ENCODE assay signal across 28 cellular contexts in genomic region chr4:24884925-24885324, GRCh38. TPM values are rescaled to one million over a fixed set of nuclear protein-coding genes. Genes with fewer than 3 reads are reported as not detected.
"Had no signal": no experiment of that assay in that cellular context is flagged by ENCODE, and none has a peak within 500 bp of the region (broad histone marks: within the 10 kb centered on the region; RNA-seq: fewer than 3 reads in every experiment).

No MANE protein-coding gene starts in this region.

- H3K4me3 ChIP-seq: ascending aorta, mucosa of descending colon, pancreas, prostate gland, spleen, thoracic aorta, vagina had no signal

- H3K36me3 Mint-ChIP-seq: activated CD4-positive, alpha-beta memory T cell treated with anti-CD3 and anti-CD28 coated beads for 36 hours; activated naive CD4-positive, alpha-beta T cell treated with anti-CD3 and anti-CD28 coated beads, Interleukin-2, amount 10 ng/mL, durations not matched to agents 7 days and 5 days; activated naive CD8-positive, alpha-beta T cell treated with anti-CD3 and anti-CD28 coated beads, Interleukin-2, amount 10 ng/mL, durations not matched to agents 7 days and 5 days; type B pancreatic cell had no signal

- H3K36me3 ChIP-seq: ascending aorta, prostate gland, spleen, thoracic aorta, vagina, WERI-Rb-1 had no signal

- H3K27me3 Mint-ChIP-seq: activated CD4-positive, alpha-beta T cell treated with anti-CD3 and anti-CD28 coated beads, Interleukin-2, amount 10 ng/mL, durations not matched to agents 24 days and 14 days; activated naive CD4-positive, alpha-beta T cell treated with anti-CD3 and anti-CD28 coated beads, Interleukin-2, amount 10 ng/mL, durations not matched to agents 7 days and 5 days; type B pancreatic cell had no signal

- H3K9me3 ChIP-seq: ascending aorta, mucosa of descending colon, pancreas, prostate gland, spleen, thoracic aorta, vagina had no signal

- DNase-seq: activated CD4-positive, alpha-beta memory T cell treated with anti-CD3 and anti-CD28 coated beads for 36 hours; activated CD4-positive, alpha-beta T cell treated with anti-CD3 and anti-CD28 coated beads, Interleukin-2, amount 10 ng/mL, durations not matched to agents 24 days and 14 days; activated CD4-positive, CD25-positive, alpha-beta regulatory T cell treated with anti-CD3 and anti-CD28 coated beads, Interleukin-2, amount 50 U/mL, for 72 hours; activated CD8-positive, alpha-beta memory T cell treated with anti-CD3 and anti-CD28 coated beads, Interleukin-2, amount 50 U/mL, for 4 hours; activated gamma-delta T cell; activated naive CD4-positive, alpha-beta T cell treated with anti-CD3 and anti-CD28 coated beads, Interleukin-2, amount 10 ng/mL, durations not matched to agents 7 days and 5 days; activated naive CD8-positive, alpha-beta T cell treated with anti-CD3 and anti-CD28 coated beads, Interleukin-2, amount 10 ng/mL, durations not matched to agents 7 days and 5 days; activated T-cell treated with anti-CD3 and anti-CD28 coated beads, Interleukin-2, amount 50 U/mL, for 1 hour; cortex of kidney; effector memory CD8-positive, alpha-beta T cell; erythroblast; kidney glomerular epithelial cell; left ventricle myocardium superior; mucosa of descending colon; pancreas; spleen; stimulated activated naive CD4-positive, alpha-beta T cell treated with Interleukin-2 at 50 U/mL for 16 hours; SW 1271; T-helper 9 cell; WERI-Rb-1 had no signal

- H3K4me3 Mint-ChIP-seq: activated CD4-positive, alpha-beta memory T cell treated with anti-CD3 and anti-CD28 coated beads for 36 hours; activated CD4-positive, alpha-beta T cell treated with anti-CD3 and anti-CD28 coated beads, Interleukin-2, amount 10 ng/mL, durations not matched to agents 24 days and 14 days; activated naive CD4-positive, alpha-beta T cell treated with anti-CD3 and anti-CD28 coated beads, Interleukin-2, amount 10 ng/mL, durations not matched to agents 7 days and 5 days; activated naive CD8-positive, alpha-beta T cell treated with anti-CD3 and anti-CD28 coated beads, Interleukin-2, amount 10 ng/mL, durations not matched to agents 7 days and 5 days; effector memory CD8-positive, alpha-beta T cell; nephron; T-helper 1 cell treated with Interleukin-12 subunit alpha and Interleukin-12 subunit beta and Interleukin-4 antibody, amounts not matched to agents 30 μg/mL and 1 μg/mL, for 36 hours; type B pancreatic cell had no signal

- H3K27me3 ChIP-seq: ascending aorta, pancreas, spleen, vagina had no signal

- H3K9me3 Mint-ChIP-seq: activated CD4-positive, alpha-beta memory T cell treated with anti-CD3 and anti-CD28 coated beads for 36 hours; activated CD4-positive, alpha-beta T cell treated with anti-CD3 and anti-CD28 coated beads, Interleukin-2, amount 10 ng/mL, durations not matched to agents 24 days and 14 days; activated naive CD4-positive, alpha-beta T cell treated with anti-CD3 and anti-CD28 coated beads, Interleukin-2, amount 10 ng/mL, durations not matched to agents 7 days and 5 days; activated naive CD8-positive, alpha-beta T cell treated with anti-CD3 and anti-CD28 coated beads, Interleukin-2, amount 10 ng/mL, durations not matched to agents 7 days and 5 days; effector memory CD8-positive, alpha-beta T cell; nephron; T-helper 1 cell treated with Interleukin-12 subunit alpha and Interleukin-12 subunit beta and Interleukin-4 antibody, amounts not matched to agents 30 μg/mL and 1 μg/mL, for 36 hours; type B pancreatic cell had no signal

- H3K4me1 Mint-ChIP-seq: activated CD4-positive, alpha-beta T cell treated with anti-CD3 and anti-CD28 coated beads, Interleukin-2, amount 10 ng/mL, durations not matched to agents 24 days and 14 days; activated naive CD4-positive, alpha-beta T cell treated with anti-CD3 and anti-CD28 coated beads, Interleukin-2, amount 10 ng/mL, durations not matched to agents 7 days and 5 days; activated naive CD8-positive, alpha-beta T cell treated with anti-CD3 and anti-CD28 coated beads, Interleukin-2, amount 10 ng/mL, durations not matched to agents 7 days and 5 days had no signal

- H3K27ac ChIP-seq: ascending aorta, pancreas, prostate gland, spleen, thoracic aorta, vagina, WERI-Rb-1 had no signal

- H3K4me1 ChIP-seq: ascending aorta, pancreas, prostate gland, spleen, vagina had no signal

- H3K27ac Mint-ChIP-seq: activated CD4-positive, alpha-beta memory T cell treated with anti-CD3 and anti-CD28 coated beads for 36 hours; activated CD4-positive, alpha-beta T cell treated with anti-CD3 and anti-CD28 coated beads, Interleukin-2, amount 10 ng/mL, durations not matched to agents 24 days and 14 days; activated naive CD4-positive, alpha-beta T cell treated with anti-CD3 and anti-CD28 coated beads, Interleukin-2, amount 10 ng/mL, durations not matched to agents 7 days and 5 days; activated naive CD8-positive, alpha-beta T cell treated with anti-CD3 and anti-CD28 coated beads, Interleukin-2, amount 10 ng/mL, durations not matched to agents 7 days and 5 days; effector memory CD8-positive, alpha-beta T cell; T-helper 1 cell treated with Interleukin-12 subunit alpha and Interleukin-12 subunit beta and Interleukin-4 antibody, amounts not matched to agents 30 μg/mL and 1 μg/mL, for 36 hours; type B pancreatic cell had no signal

- FAIRE-seq: pancreas had no signal

- ATAC-seq: effector memory CD8-positive, alpha-beta T cell; left ventricle myocardium superior; mucosa of descending colon had no signal

RNA-seq across cellular contexts. Expression of gene CCDC149, which starts 27.9 kb away (rescaled TPM):
- total RNA-seq: activated CD4-positive, alpha-beta memory T cell treated with anti-CD3 and anti-CD28 coated beads for 36 hours; activated CD4-positive, alpha-beta T cell treated with anti-CD3 and anti-CD28 coated beads, Interleukin-2, amount 10 ng/mL, durations not matched to agents 24 days and 14 days; activated CD8-positive, alpha-beta memory T cell treated with anti-CD3 and anti-CD28 coated beads for 36 hours; activated naive CD8-positive, alpha-beta T cell treated with anti-CD3 and anti-CD28 coated beads, Interleukin-2, amount 10 ng/mL, durations not matched to agents 7 days and 5 days had no signal
